10 cellular contexts compared by ENCODE assay signal in genomic region chr9:69155341-69156030, GRCh38. TPM values are rescaled to one million over a fixed set of nuclear protein-coding genes. Genes with fewer than 3 reads are reported as not detected.
DNase-seq lines count a peak whose midpoint lies in the region; ATAC-seq and TF ChIP-seq lines count a peak whose summit lies in the region.
"Had no signal": no experiment of that assay in that cellular context is flagged by ENCODE, and none has a peak within 500 bp of the region (broad histone marks: within the 10 kb centered on the region; RNA-seq: fewer than 3 reads in every experiment).

No MANE protein-coding gene starts in this region.

- DNase-seq in activated naive CD4-positive, alpha-beta T cell treated with Interleukin-2 at 50 U/mL for 16 hours: no peak
- DNase-seq in thyroid gland: peak; percentile 67 to 73
- no peak for DNase-seq in anterior cingulate cortex (lab: John Stamatoyannopoulos, UW)
- no peak for DNase-seq in body of pancreas
- no peak for DNase-seq in SW480 (ENCODE audit: low spot score)
- DNase-seq: immature natural killer cell had no signal

- H3K36me3 ChIP-seq in thyroid gland: no peaks in the 10 kb centered on the region
- H3K36me3 ChIP-seq in body of pancreas (replicated peaks in 1 of 2; ENCODE audit: insufficient read depth in 1 of 2, low read depth in 2 of 2): no peaks in the 10 kb centered on the region

- no peak overlapping the region for H3K4me3 Mint-ChIP-seq in activated naive CD4-positive, alpha-beta T cell treated with anti-CD3 and anti-CD28 coated beads, Interleukin-2, amount 50 U/mL, for 24 hours
- H3K4me3 Mint-ChIP-seq: brain, immature natural killer cell had no signal

- WGBS in thyroid gland, 2 donors: 57 to 58% methylated on average over 8 of the region's 8 CpGs
- 87 to 93% methylated on average over 8 of the region's 8 CpGs for WGBS in body of pancreas, 2 donors

- peak overlapping the region; percentile 83 to 88 (median 87) for H3K27ac ChIP-seq in thyroid gland
- no peak overlapping the region for H3K27ac ChIP-seq in body of pancreas

- H3K4me1 Mint-ChIP-seq in activated naive CD4-positive, alpha-beta T cell treated with anti-CD3 and anti-CD28 coated beads, Interleukin-2, amount 50 U/mL, for 24 hours: no peaks in the 10 kb centered on the region
- H3K4me1 Mint-ChIP-seq: brain, immature natural killer cell had no signal

- H3K27ac Mint-ChIP-seq in activated naive CD4-positive, alpha-beta T cell treated with anti-CD3 and anti-CD28 coated beads, Interleukin-2, amount 50 U/mL, for 24 hours: peak overlapping the region; percentile 8
- H3K27ac Mint-ChIP-seq: brain, immature natural killer cell had no signal

- no peaks in the 10 kb centered on the region for H3K9me3 Mint-ChIP-seq in activated naive CD4-positive, alpha-beta T cell treated with anti-CD3 and anti-CD28 coated beads, Interleukin-2, amount 50 U/mL, for 24 hours
- H3K9me3 Mint-ChIP-seq: immature natural killer cell had no signal

- H3K4me1 ChIP-seq in thyroid gland: peaks cover 42 to 55% of the 10 kb centered on the region in 2 donors
- H3K4me1 ChIP-seq in body of pancreas: peaks cover 9% of the 10 kb centered on the region

- ATAC-seq in HG02970 (IDR thresholded peaks at IDR 0.05; ENCODE audit: low FRiP score, unreplicated experiment) (peak; percentile 78), body of pancreas (no peak)

- H3K36me3 Mint-ChIP-seq in activated naive CD4-positive, alpha-beta T cell treated with anti-CD3 and anti-CD28 coated beads, Interleukin-2, amount 50 U/mL, for 24 hours: peaks cover 6% of the 10 kb centered on the region

- peak; percentile 31; the same call in 1 of the 2 replicates for TF ChIP-seq POLR2A in Raji (IDR thresholded peaks at IDR 0.05; ENCODE audit: insufficient read depth, low read depth, low read length)
- no peak for TF ChIP-seq POLR2A in thyroid gland (IDR thresholded peaks at IDR 0.05)
- no peak for TF ChIP-seq POLR2A in body of pancreas (IDR thresholded peaks at IDR 0.05)

- H3K27me3 Mint-ChIP-seq in activated naive CD4-positive, alpha-beta T cell treated with anti-CD3 and anti-CD28 coated beads, Interleukin-2, amount 50 U/mL, for 24 hours: no peaks in the 10 kb centered on the region
- H3K27me3 Mint-ChIP-seq: brain had no signal

- no peaks in the 10 kb centered on the region for H3K9me3 ChIP-seq in thyroid gland
- no peaks in the 10 kb centered on the region for H3K9me3 ChIP-seq in body of pancreas

- H3K27me3 ChIP-seq in thyroid gland: no peaks in the 10 kb centered on the region
- no peaks in the 10 kb centered on the region for H3K27me3 ChIP-seq in body of pancreas

- no peak overlapping the region for H3K4me3 ChIP-seq in thyroid gland (replicated peaks in 1 of 3)
- H3K4me3 ChIP-seq in body of pancreas: no peak overlapping the region

- TF ChIP-seq CTCF in thyroid gland (IDR thresholded peaks at IDR 0.05): no peak
- TF ChIP-seq CTCF in body of pancreas (IDR thresholded peaks at IDR 0.05): no peak

- intact Hi-C loops in thyroid gland (cut with DNase I): no loop called here
- intact Hi-C loops in body of pancreas (cut with DNase I): no loop called here

RNA-seq across cellular contexts. Expression of gene TJP2, which starts 18.6 kb away (rescaled TPM):
- total RNA-seq in thyroid gland (100 to 1,000 TPM; 200 to 266 (median 232) TPM), body of pancreas (10 to 100 TPM; 60.2 to 79.1 TPM)

Comparison
In these comparisons a context has a peak if more than half of its experiments do, and no peak if none do; other contexts are left out.
1. DNase-seq: peak in thyroid gland (2 of 2); none in activated naive CD4-positive, alpha-beta T cell treated with Interleukin-2 at 50 U/mL for 16 hours (single experiment), anterior cingulate cortex (0 of 58), body of pancreas (0 of 4) and SW480 (single experiment).
2. H3K27ac ChIP-seq: peak in thyroid gland (3 of 3); none in body of pancreas (0 of 4).